Comparison of ENCODE assay signal across 13 cellular contexts in genomic region chr17:38916771-38917170, GRCh38. TPM values are rescaled to one million over a fixed set of nuclear protein-coding genes. Genes with fewer than 3 reads are reported as not detected.
DNase-seq lines count a peak whose midpoint lies in the region; ATAC-seq and TF ChIP-seq lines count a peak whose summit lies in the region.
"Had no signal": no experiment of that assay in that cellular context is flagged by ENCODE, and none has a peak within 500 bp of the region (broad histone marks: within the 10 kb centered on the region; RNA-seq: fewer than 3 reads in every experiment).

No MANE protein-coding gene starts in this region.

- H3K27me3 ChIP-seq in tibial artery (no peaks in the 10 kb centered on the region), colonic mucosa (no peaks in the 10 kb centered on the region)

- no peak overlapping the region for H3K9ac ChIP-seq in colonic mucosa (ENCODE audit: low read depth in 2 of 2, low read length in 2 of 2)

- peak; percentile 12 for DNase-seq in activated effector memory CD4-positive, alpha-beta T cell treated with anti-CD3 and anti-CD28 coated beads, Interleukin-2, amount 50 U/mL, for 16 hours
- DNase-seq in activated effector memory CD4-positive, alpha-beta T cell treated with Interleukin-2 at 50 U/mL for 16 hours = no peak
- no peak for DNase-seq in activated naive CD8-positive, alpha-beta T cell treated with anti-CD3 and anti-CD28 coated beads for 36 hours
- DNase-seq in memory B cell (ENCODE audit: low spot score in 2 of 2) (no peak), tibial artery (peak in 1 of 2 donors; percentile 48), SIG-M5 treated with dmso at 0.1 percent for 504 hours (lab: John Stamatoyannopoulos, UW; ENCODE audit: unreplicated experiment) (no peak), colonic mucosa (no peak), progenitor cell of endocrine pancreas (ENCODE audit: low spot score, unreplicated experiment) (no peak)
- DNase-seq: left ventricle myocardium superior; NCI-H2171 treated with DMSO at 0.1 percent for 48 hours; NK-92 treated with Interleukin-12 subunit alpha and Interleukin-12 subunit beta, amount 100 ng/mL, for 24 hours; SIG-M5; stimulated activated naive CD4-positive, alpha-beta T cell treated with Interleukin-2 at 50 U/mL for 16 hours had no signal

- H3K9me3 ChIP-seq in tibial artery (no peaks in the 10 kb centered on the region), colonic mucosa (no peaks in the 10 kb centered on the region)

- H3K36me3 ChIP-seq in tibial artery (peaks cover 41 to 80% (median 59%) of the 10 kb centered on the region in 3 donors), colonic mucosa (peaks cover 39% of the 10 kb centered on the region)

- H3K4me3 ChIP-seq in tibial artery = no peak overlapping the region
- H3K4me3 ChIP-seq in colonic mucosa = no peak overlapping the region

- peak overlapping the region; percentile 6 for H3K27ac Mint-ChIP-seq in activated naive CD8-positive, alpha-beta T cell treated with anti-CD3 and anti-CD28 coated beads for 36 hours
- H3K27ac Mint-ChIP-seq in memory B cell (peak overlapping the region; percentile 5), progenitor cell of endocrine pancreas (no peak overlapping the region)

- peaks cover 23% of the 10 kb centered on the region for H3K4me1 Mint-ChIP-seq in activated naive CD8-positive, alpha-beta T cell treated with anti-CD3 and anti-CD28 coated beads for 36 hours
- H3K4me1 Mint-ChIP-seq in memory B cell = peaks cover 15% of the 10 kb centered on the region
- H3K4me1 Mint-ChIP-seq in progenitor cell of endocrine pancreas (ENCODE audit: low read depth) = no peaks in the 10 kb centered on the region

- H3K27ac ChIP-seq in tibial artery = peak overlapping the region; percentile 84
- no peak overlapping the region for H3K27ac ChIP-seq in colonic mucosa

- no peak for TF ChIP-seq CTCF in tibial artery (IDR thresholded peaks at IDR 0.05)
- no peak for TF ChIP-seq CTCF in colonic mucosa (IDR thresholded peaks at IDR 0.05)
- no peak for TF ChIP-seq CTCF in progenitor cell of endocrine pancreas (IDR thresholded peaks at IDR 0.05; ENCODE audit: unreplicated experiment)

- H3K9me3 Mint-ChIP-seq in activated naive CD8-positive, alpha-beta T cell treated with anti-CD3 and anti-CD28 coated beads for 36 hours = no peaks in the 10 kb centered on the region
- H3K9me3 Mint-ChIP-seq in memory B cell (no peaks in the 10 kb centered on the region), progenitor cell of endocrine pancreas (ENCODE audit: low read depth) (no peaks in the 10 kb centered on the region)

- no peak for ATAC-seq in memory B cell (ENCODE audit: low read depth)
- ATAC-seq: left ventricle myocardium superior had no signal

- peaks cover 24% of the 10 kb centered on the region for H3K36me3 Mint-ChIP-seq in activated naive CD8-positive, alpha-beta T cell treated with anti-CD3 and anti-CD28 coated beads for 36 hours
- peaks cover 32% of the 10 kb centered on the region for H3K36me3 Mint-ChIP-seq in memory B cell
- peaks cover 16% of the 10 kb centered on the region for H3K36me3 Mint-ChIP-seq in progenitor cell of endocrine pancreas (ENCODE audit: insufficient read depth)

- intact Hi-C loops in tibial artery (cut with DNase I; ENCODE audit: low total_unique reads) (no loop called here), colonic mucosa (cut with DNase I) (no loop called here)

- H3K4me1 ChIP-seq in tibial artery (peaks cover 6 to 67% (median 56%) of the 10 kb centered on the region in 4 donors), colonic mucosa (peaks cover 3% of the 10 kb centered on the region)

- no peak overlapping the region for H3K4me3 Mint-ChIP-seq in activated naive CD8-positive, alpha-beta T cell treated with anti-CD3 and anti-CD28 coated beads for 36 hours
- H3K4me3 Mint-ChIP-seq in memory B cell = no peak overlapping the region
- no peak overlapping the region for H3K4me3 Mint-ChIP-seq in progenitor cell of endocrine pancreas (ENCODE audit: low read depth)

- no peaks in the 10 kb centered on the region for H3K27me3 Mint-ChIP-seq in activated naive CD8-positive, alpha-beta T cell treated with anti-CD3 and anti-CD28 coated beads for 36 hours
- H3K27me3 Mint-ChIP-seq in memory B cell = no peaks in the 10 kb centered on the region
- no peaks in the 10 kb centered on the region for H3K27me3 Mint-ChIP-seq in progenitor cell of endocrine pancreas

RNA-seq across cellular contexts. Expression of gene LASP1, which starts 46.9 kb away (rescaled TPM):
- total RNA-seq in activated naive CD8-positive, alpha-beta T cell treated with anti-CD3 and anti-CD28 coated beads for 36 hours = 100 to 1,000 TPM; 131 TPM
- total RNA-seq in colonic mucosa (100 to 1,000 TPM; 297 to 330 TPM), progenitor cell of endocrine pancreas (134 and 135 TPM in 2 replicates)

RNA-seq across cellular contexts. Expression of gene FBXO47, which starts 50.4 kb away (rescaled TPM):
- total RNA-seq in activated naive CD8-positive, alpha-beta T cell treated with anti-CD3 and anti-CD28 coated beads for 36 hours = under 1 TPM in 1 of 2 experiments, not detected in 1; 0.12 TPM
- total RNA-seq in colonic mucosa = not detected
- not detected in 2 replicates for total RNA-seq in progenitor cell of endocrine pancreas
- total RNA-seq: left ventricle myocardium superior had no signal
